Comparison of ENCODE assay signal across 25 cellular contexts in the genomic region with DNA sequence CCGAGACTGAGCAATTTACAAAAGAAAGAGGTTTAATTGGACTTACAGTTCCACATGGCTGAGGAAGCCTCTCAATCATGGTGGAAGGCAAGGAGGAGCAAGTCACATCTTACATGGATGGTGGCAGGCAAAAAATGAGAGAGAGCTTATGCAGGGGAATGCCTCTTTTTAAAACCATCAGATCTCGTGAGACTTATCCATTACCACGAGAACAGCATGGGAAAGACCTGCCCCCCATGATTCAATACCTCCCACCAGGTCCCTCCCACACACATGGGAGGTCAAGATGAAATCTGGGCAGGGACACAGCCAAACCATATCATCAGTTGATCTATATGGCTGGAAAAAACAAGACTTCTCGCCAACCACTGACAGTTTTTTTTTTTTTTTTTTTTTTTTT.
A peak's percentile ranks its signal among the peaks of the same experiment; 100 is the strongest.
DNase-seq lines count a peak whose midpoint lies in the region; ATAC-seq and TF ChIP-seq lines count a peak whose summit lies in the region.
"Had no signal": no experiment of that assay in that cellular context is flagged by ENCODE, and none has a peak within 500 bp of the region (broad histone marks: within the 10 kb centered on the region; RNA-seq: fewer than 3 reads in every experiment).

No MANE protein-coding gene starts in this region.

- no peak overlapping the region for H4K8ac ChIP-seq in IMR-90 (ENCODE audit: low read depth in 2 of 2, low read length in 2 of 2)

- H3K27me3 Mint-ChIP-seq in activated CD8-positive, alpha-beta T cell treated with anti-CD3 and anti-CD28 coated beads, Interleukin-2, amount 10 ng/mL, durations not matched to agents 7 days and 5 days (ENCODE audit: low read depth) = no peaks in the 10 kb centered on the region
- H3K27me3 Mint-ChIP-seq: activated naive CD4-positive, alpha-beta T cell treated with anti-CD3 and anti-CD28 coated beads, Interleukin-2, amount 50 U/mL, for 24 hours; memory B cell; progenitor cell of endocrine pancreas; type B pancreatic cell had no signal

- TF ChIP-seq CTCF in IMR-90 (conservative IDR thresholded peaks at IDR 0.05; ENCODE audit: low read depth, low read length) = no peak
- no peak for TF ChIP-seq CTCF in fibroblast of mammary gland (conservative IDR thresholded peaks at IDR 0.05; ENCODE audit: control insufficient read depth, insufficient read depth, low read depth, low read length)
- no peak for TF ChIP-seq CTCF in suprapubic skin (IDR thresholded peaks at IDR 0.05)

- H2AK5ac ChIP-seq in IMR-90 (ENCODE audit: low read depth, low read length) = no peak overlapping the region

- H3K4me3 Mint-ChIP-seq in activated CD8-positive, alpha-beta T cell treated with anti-CD3 and anti-CD28 coated beads, Interleukin-2, amount 10 ng/mL, durations not matched to agents 7 days and 5 days = no peak overlapping the region
- H3K4me3 Mint-ChIP-seq: activated naive CD4-positive, alpha-beta T cell treated with anti-CD3 and anti-CD28 coated beads, Interleukin-2, amount 50 U/mL, for 24 hours; immature natural killer cell; memory B cell; type B pancreatic cell had no signal

- CTCF ChIA-PET in IMR-90 (lab: Yijun Ruan, JAX) = no interaction called here
- CTCF ChIA-PET in activated CD8-positive, alpha-beta T cell treated with anti-CD3 and anti-CD28 coated beads, Interleukin-2, amount 10 ng/mL, durations not matched to agents 7 days and 5 days (lab: Charles Lee) = interaction anchor here (1.4 kb wide), 1 partner anchor 8 kb away, joined by 3 read pairs; no protein-coding TSS in a partner anchor

- intact Hi-C loops in IMR-90 (cut with micrococcal nuclease) = loop anchor here (5.0 to 10.0 kb wide), 3 partner anchors 110 to 563 kb away; a partner anchor contains a TSS

- H3K36me3 ChIP-seq in IMR-90 (ENCODE audit: control insufficient read depth, insufficient read depth, low read length) (peaks cover 5% of the 10 kb centered on the region), suprapubic skin (no peaks in the 10 kb centered on the region)
- H3K36me3 ChIP-seq: HAP-1 had no signal

- no peak overlapping the region for H3K4me3 ChIP-seq in IMR-90 (ENCODE audit: insufficient read depth, low read depth, low read length)
- H3K4me3 ChIP-seq in fibroblast of mammary gland (ENCODE audit: control insufficient read depth, low read depth, low read length) = no peak overlapping the region
- no peak overlapping the region for H3K4me3 ChIP-seq in skeletal muscle cell (ENCODE audit: low read depth, low read length)
- H3K4me3 ChIP-seq in suprapubic skin = no peak overlapping the region
- H3K4me3 ChIP-seq: HAP-1 had no signal

- no peak overlapping the region for H2BK15ac ChIP-seq in IMR-90 (ENCODE audit: low read depth, low read length)

- H3K9me3 ChIP-seq in IMR-90 (ENCODE audit: control insufficient read depth, insufficient read depth, low read length) = no peaks in the 10 kb centered on the region
- H3K9me3 ChIP-seq in suprapubic skin = no peaks in the 10 kb centered on the region
- H3K9me3 ChIP-seq: HAP-1 had no signal

- H3K36me3 Mint-ChIP-seq in activated CD8-positive, alpha-beta T cell treated with anti-CD3 and anti-CD28 coated beads, Interleukin-2, amount 10 ng/mL, durations not matched to agents 7 days and 5 days (ENCODE audit: low read depth) = peaks cover 6% of the 10 kb centered on the region

- POLR2A ChIA-PET in IMR-90 (lab: Charles Lee; ENCODE audit: unreplicated experiment) = no interaction called here
- POLR2A ChIA-PET in activated CD8-positive, alpha-beta T cell treated with anti-CD3 and anti-CD28 coated beads, Interleukin-2, amount 10 ng/mL, durations not matched to agents 7 days and 5 days (lab: Charles Lee) = no interaction called here

- H2BK120ac ChIP-seq in IMR-90 (ENCODE audit: low read depth, low read length) = no peak overlapping the region

- H3K27me3 ChIP-seq in IMR-90 (ENCODE audit: control insufficient read depth, insufficient read depth, low read length) = no peaks in the 10 kb centered on the region
- no peaks in the 10 kb centered on the region for H3K27me3 ChIP-seq in suprapubic skin

- H2BK20ac ChIP-seq in IMR-90 (ENCODE audit: low read depth, low read length) = no peak overlapping the region; the same call in 1 of the 2 replicates

- peaks cover 25% of the 10 kb centered on the region; the same call in 1 of the 2 replicates for H3K9me1 ChIP-seq in IMR-90 (ENCODE audit: insufficient read depth, low read length)

- in situ Hi-C loops in IMR-90 (cut with MboI; ENCODE audit: low sequenced_read_pairs) = loop anchor here (10.0 kb wide), 1 partner anchor 363 kb away; a partner anchor contains a TSS

- no peak overlapping the region for H3K14ac ChIP-seq in IMR-90 (replicated peaks; ENCODE audit: low read depth, low read length)

- dilution Hi-C loops in IMR-90 (cut with HindIII; ENCODE audit: low sequenced_read_pairs, unreplicated experiment) = no loop called here

- H3K4me1 ChIP-seq in IMR-90 (ENCODE audit: control insufficient read depth, insufficient read depth, low read length) = peaks cover 50% of the 10 kb centered on the region
- H3K4me1 ChIP-seq in suprapubic skin = peaks cover 19% of the 10 kb centered on the region
- H3K4me1 ChIP-seq: HAP-1 had no signal

- H2BK5ac ChIP-seq in IMR-90 (ENCODE audit: low read depth, low read length, poor library complexity, severe bottlenecking) = no peak overlapping the region

- TF ChIP-seq EP300 in suprapubic skin (IDR thresholded peaks at IDR 0.05) = no peak

- H3K27ac ChIP-seq in IMR-90 (ENCODE audit: insufficient read depth, low read length) (peak overlapping the region; percentile 69; the same call in 1 of the 2 replicates), suprapubic skin (no peak overlapping the region), substantia nigra (ENCODE audit: low read depth, low read length, poor library complexity, severe bottlenecking) (no peak overlapping the region)
- H3K27ac ChIP-seq: C4-2B, KMS-11 had no signal

- no peak overlapping the region for H3K4me2 ChIP-seq in IMR-90 (ENCODE audit: low read depth, low read length)
- H3K4me2 ChIP-seq: KMS-11 had no signal

- BruUV-seq in IMR-90 (replicated peaks; lab: Mats Ljungman, UMichigan) = no TSS peak

- DNase-seq in IMR-90 = no peak
- DNase-seq in activated CD8-positive, alpha-beta T cell treated with anti-CD3 and anti-CD28 coated beads, Interleukin-2, amount 10 ng/mL, durations not matched to agents 7 days and 5 days = no peak
- peak; percentile 36 for DNase-seq in fibroblast of mammary gland (ENCODE audit: low read depth)
- DNase-seq in skeletal muscle cell (ENCODE audit: low read depth) = peak; percentile 29
- no peak for DNase-seq in suprapubic skin (ENCODE audit: low spot score in 2 of 2)
- DNase-seq in NCI-H1436 treated with DMSO at 0.1 percent for 48 hours (lab: John Stamatoyannopoulos, UW) = no peak
- no peak for DNase-seq in A172 (ENCODE audit: low spot score)
- DNase-seq in substantia nigra (lab: John Stamatoyannopoulos, UW) = no peak
- DNase-seq: activated CD4-positive, alpha-beta T cell treated with anti-CD3 and anti-CD28 coated beads for 4 hours; caudate nucleus; DND-41; hypothalamus; immature natural killer cell; MM.1S; NCI-H1417; NCI-H2107; stimulated activated naive CD4-positive, alpha-beta T cell treated with Interleukin-2 at 50 U/mL for 16 hours; T-helper 2 cell had no signal

- no peak for TF ChIP-seq POLR2A in IMR-90 (IDR thresholded peaks at IDR 0.05; ENCODE audit: low read depth, low read length)
- no peak for TF ChIP-seq POLR2A in suprapubic skin (IDR thresholded peaks at IDR 0.05)

- H3K9ac ChIP-seq in IMR-90 (ENCODE audit: low read depth, low read length) = no peak overlapping the region
- H3K9ac ChIP-seq: KMS-11 had no signal

- TF ChIP-seq RAD21 in IMR-90 (IDR thresholded peaks at IDR 0.05; ENCODE audit: low read length) = no peak

- no peak overlapping the region for H4K91ac ChIP-seq in IMR-90 (ENCODE audit: insufficient read depth, low read depth, low read length)

- peak overlapping the region; percentile 42; the same call in 1 of the 2 replicates for H3K18ac ChIP-seq in IMR-90 (ENCODE audit: low read depth, low read length)

- no peak overlapping the region for H2AK9ac ChIP-seq in IMR-90 (replicated peaks; ENCODE audit: low read depth, low read length, poor library complexity)

- H4K20me1 ChIP-seq in IMR-90 (ENCODE audit: insufficient read depth, low read length) = no peaks in the 10 kb centered on the region

- H4K5ac ChIP-seq in IMR-90 (ENCODE audit: low read depth, low read length) = no peak overlapping the region; the same call in 1 of the 2 replicates

- no peak overlapping the region for H3K4ac ChIP-seq in IMR-90 (ENCODE audit: low read depth, low read length)

- H3K23ac ChIP-seq in IMR-90 (ENCODE audit: low read depth, low read length) = 0 out of 2 replicates have a peak overlapping the region, but pooled peaks have one; percentile 11

- H3K27ac Mint-ChIP-seq in activated CD8-positive, alpha-beta T cell treated with anti-CD3 and anti-CD28 coated beads, Interleukin-2, amount 10 ng/mL, durations not matched to agents 7 days and 5 days = peak overlapping the region; percentile 53
- H3K27ac Mint-ChIP-seq: activated naive CD4-positive, alpha-beta T cell treated with anti-CD3 and anti-CD28 coated beads, Interleukin-2, amount 50 U/mL, for 24 hours; memory B cell; progenitor cell of endocrine pancreas; type B pancreatic cell had no signal

- H2AFZ ChIP-seq in IMR-90 (replicated peaks; ENCODE audit: low read length, poor library complexity) = no peak overlapping the region

- no peak for ATAC-seq in IMR-90 (ENCODE audit: low read depth)
- no peak for ATAC-seq in activated CD8-positive, alpha-beta T cell treated with anti-CD3 and anti-CD28 coated beads, Interleukin-2, amount 10 ng/mL, durations not matched to agents 7 days and 5 days

- no peak overlapping the region for H3K56ac ChIP-seq in IMR-90 (ENCODE audit: extremely low read depth, insufficient read depth, low read length)

- no peaks in the 10 kb centered on the region for H3K9me3 Mint-ChIP-seq in activated CD8-positive, alpha-beta T cell treated with anti-CD3 and anti-CD28 coated beads, Interleukin-2, amount 10 ng/mL, durations not matched to agents 7 days and 5 days (ENCODE audit: insufficient read depth)
- H3K9me3 Mint-ChIP-seq: activated naive CD4-positive, alpha-beta T cell treated with anti-CD3 and anti-CD28 coated beads, Interleukin-2, amount 50 U/mL, for 24 hours; immature natural killer cell; memory B cell; type B pancreatic cell had no signal

- H3K79me1 ChIP-seq in IMR-90 (ENCODE audit: low read depth in 1 of 2, low read length in 2 of 2) = peaks cover 13 to 43% of the 10 kb centered on the region in 2 experiments

- no CpG with 5 or more reads among the region's 4 CpGs for WGBS in IMR-90 (ENCODE audit: extremely low coverage in 2 of 2, insufficient read length in 1 of 2), 2 experiments
- WGBS in suprapubic skin = 84% methylated on average over 4 of the region's 4 CpGs

- peaks cover 19% of the 10 kb centered on the region for H3K4me1 Mint-ChIP-seq in activated CD8-positive, alpha-beta T cell treated with anti-CD3 and anti-CD28 coated beads, Interleukin-2, amount 10 ng/mL, durations not matched to agents 7 days and 5 days (ENCODE audit: low read depth)

TF ChIP-seq in IMR-90, 13 proteins besides CTCF, POLR2A, EP300 and RAD21 (continues in another document):
- TF ChIP-seq MAFK (IDR thresholded peaks at IDR 0.05; ENCODE audit: low read depth, low read length) = no peak

Comparison
In these comparisons a context has a peak if more than half of its experiments do, and no peak if none do; other contexts are left out.
1. DNase-seq: peak in fibroblast of mammary gland (single experiment) and skeletal muscle cell (single experiment); none in IMR-90 (single experiment), activated CD8-positive, alpha-beta T cell treated with anti-CD3 and anti-CD28 coated beads, Interleukin-2, amount 10 ng/mL, durations not matched to agents 7 days and 5 days (single experiment), suprapubic skin (0 of 2), NCI-H1436 treated with DMSO at 0.1 percent for 48 hours (single experiment), A172 (single experiment) and substantia nigra (0 of 49).